9 cellular contexts compared by ENCODE assay signal in the genomic region with DNA sequence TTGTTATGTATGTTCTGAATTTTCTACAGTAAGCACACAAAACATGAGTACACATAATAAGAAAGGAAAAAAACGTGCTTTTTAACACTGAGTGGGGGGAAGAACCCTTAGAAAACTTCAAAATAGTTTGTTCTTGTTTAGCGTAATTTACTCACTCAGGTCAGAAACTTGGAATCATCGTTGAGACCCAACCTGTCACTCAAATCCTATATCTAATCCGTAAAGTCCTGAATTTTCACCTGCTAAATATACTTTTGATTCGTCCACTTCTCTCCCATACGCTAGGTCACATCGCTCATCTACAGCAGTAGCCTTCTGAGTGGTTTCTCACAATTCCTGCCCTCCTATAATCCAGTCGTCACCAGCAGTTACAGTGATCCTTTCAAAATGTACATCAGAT. TPM values are rescaled to one million over a fixed set of nuclear protein-coding genes. Genes with fewer than 3 reads are reported as not detected.
DNase-seq lines count a peak whose midpoint lies in the region; ATAC-seq and TF ChIP-seq lines count a peak whose summit lies in the region.
"Had no signal": no experiment of that assay in that cellular context is flagged by ENCODE, and none has a peak within 500 bp of the region (broad histone marks: within the 10 kb centered on the region; RNA-seq: fewer than 3 reads in every experiment).

No MANE protein-coding gene starts in this region.

- POLR2A ChIA-PET in AG04449 (lab: Yijun Ruan, JAX) = interaction anchor here (1.2 kb wide), 1 partner anchor 351 kb away, joined by 3 read pairs; the partner anchor contains the start of gene ALMS1

- CTCF ChIA-PET in AG04449 (lab: Yijun Ruan, JAX) = no interaction called here

- TF ChIP-seq CTCF in AG04449 (IDR thresholded peaks at IDR 0.05; ENCODE audit: insufficient read depth, low read length, missing control alignments) = no peak
- TF ChIP-seq CTCF in breast epithelium (IDR thresholded peaks at IDR 0.05) = no peak

- DNase-seq in AG04449 (ENCODE audit: low read depth, low spot score) (no peak), breast epithelium (ENCODE audit: low spot score in 2 of 2) (no peak), hippocampal formation (lab: John Stamatoyannopoulos, UW) (no peak), islet precursor cell (no peak)

- H3K36me3 ChIP-seq in breast epithelium (no peaks in the 10 kb centered on the region), muscle layer of colon (ENCODE audit: insufficient read depth, low read length) (peaks cover 14% of the 10 kb centered on the region)

- peak overlapping the region; percentile 87 for H3K4me3 ChIP-seq in AG04449 (ENCODE audit: low read depth, low read length)
- H3K4me3 ChIP-seq in breast epithelium = peak overlapping the region; percentile 77 to 84 (median 78)
- H3K4me3 ChIP-seq in muscle layer of colon (ENCODE audit: low read depth in 1 of 2, low read length in 2 of 2) = peak overlapping the region; percentile 84 to 99

- peaks cover 0 to 9% of the 10 kb centered on the region in 2 donors for H3K4me1 ChIP-seq in breast epithelium
- H3K4me1 ChIP-seq in muscle layer of colon (ENCODE audit: insufficient read depth, low read length) = peaks cover 11% of the 10 kb centered on the region

- H3K27me3 ChIP-seq in breast epithelium (no peaks in the 10 kb centered on the region), muscle layer of colon (ENCODE audit: control insufficient read depth in 1 of 2, insufficient read depth in 2 of 2, low read length in 2 of 2) (no peaks in the 10 kb centered on the region)

- TF ChIP-seq POLR2A in breast epithelium (IDR thresholded peaks at IDR 0.05) = no peak

- intact Hi-C loops in breast epithelium (cut with DNase I; ENCODE audit: low total_unique reads) = no loop called here

- peak overlapping the region; percentile 85 for H3K9ac ChIP-seq in muscle layer of colon (ENCODE audit: low read length)

- peak overlapping the region; percentile 61 to 65 for H3K27ac ChIP-seq in breast epithelium
- H3K27ac ChIP-seq in muscle layer of colon (ENCODE audit: low read depth, low read length) = peak overlapping the region; percentile 73

- H3K9me3 ChIP-seq in breast epithelium (no peaks in the 10 kb centered on the region), muscle layer of colon (ENCODE audit: low read length) (no peaks in the 10 kb centered on the region)

- ATAC-seq in HG03521 (IDR thresholded peaks at IDR 0.05; ENCODE audit: unreplicated experiment) (peak; percentile 4), HG03135 (IDR thresholded peaks at IDR 0.05; ENCODE audit: unreplicated experiment) (no peak), GM21526 (IDR thresholded peaks at IDR 0.05; ENCODE audit: low FRiP score, unreplicated experiment) (no peak)

RNA-seq across cellular contexts. Expression of gene TPRKB, which starts 0.8 kb away (rescaled TPM):
- 10 to 100 TPM; 25.2 to 41.4 (median 32.8) TPM for total RNA-seq in breast epithelium

RNA-seq across cellular contexts. Expression of gene DUSP11, which starts 43.5 kb away (rescaled TPM):
- 10 to 100 TPM; 28.8 to 49.9 (median 36.1) TPM for total RNA-seq in breast epithelium

RNA-seq across cellular contexts. Expression of gene C2orf78, which starts 47.6 kb away (rescaled TPM):
- not detected for total RNA-seq in breast epithelium
- total RNA-seq: T-helper 2 cell treated with Interferon-gamma antibody and Interleukin-4, amounts not matched to agents 100 ng/mL and 5 ng/mL, for 36 hours had no signal
